In the genomic region with DNA sequence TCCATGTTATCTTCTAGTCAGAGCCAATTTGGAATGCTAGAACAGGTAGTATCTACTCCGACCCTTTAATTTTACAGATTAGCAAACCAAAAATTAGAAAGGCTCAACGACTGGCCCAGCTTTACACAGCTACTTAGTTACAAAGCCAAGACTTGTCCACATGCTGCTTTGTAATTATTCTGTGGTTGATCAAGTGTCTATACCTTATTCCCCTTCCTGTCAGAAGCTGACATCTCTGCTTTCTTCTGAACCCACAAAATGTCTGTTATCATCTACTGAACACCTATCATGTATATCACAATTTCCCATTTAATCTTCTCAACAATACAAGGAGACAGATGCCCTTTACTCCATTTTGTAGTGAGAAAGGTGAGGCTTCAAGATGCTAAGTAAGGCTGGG, we compare ENCODE assay signal across 24 cellular contexts.
"Had no signal": no experiment of that assay in that cellular context is flagged by ENCODE, and none has a peak within 500 bp of the region (broad histone marks: within the 10 kb centered on the region; RNA-seq: fewer than 3 reads in every experiment).

No MANE protein-coding gene starts in this region.

- H3K27ac Mint-ChIP-seq: activated CD4-positive, alpha-beta memory T cell treated with anti-CD3 and anti-CD28 coated beads, Interleukin-2, amount 10 ng/mL, durations not matched to agents 7 days and 5 days; activated CD4-positive, alpha-beta T cell treated with anti-CD3 and anti-CD28 coated beads, Interleukin-2, amount 10 ng/mL, durations not matched to agents 7 days and 5 days; activated naive CD4-positive, alpha-beta T cell treated with anti-CD3 and anti-CD28 coated beads for 36 hours; activated naive CD8-positive, alpha-beta T cell treated with anti-CD3 and anti-CD28 coated beads, Interleukin-2, amount 10 ng/mL, durations not matched to agents 7 days and 5 days; activated T-helper 17 cell treated with anti-CD3 and anti-CD28 coated beads, Interleukin-2, amount 50 U/mL, for 72 hours had no signal

- H3K4me3 Mint-ChIP-seq: activated CD4-positive, alpha-beta memory T cell treated with anti-CD3 and anti-CD28 coated beads, Interleukin-2, amount 10 ng/mL, durations not matched to agents 7 days and 5 days; activated CD4-positive, alpha-beta T cell treated with anti-CD3 and anti-CD28 coated beads, Interleukin-2, amount 10 ng/mL, durations not matched to agents 7 days and 5 days; activated naive CD4-positive, alpha-beta T cell treated with anti-CD3 and anti-CD28 coated beads for 36 hours; activated naive CD8-positive, alpha-beta T cell treated with anti-CD3 and anti-CD28 coated beads, Interleukin-2, amount 10 ng/mL, durations not matched to agents 7 days and 5 days; activated T-helper 17 cell treated with anti-CD3 and anti-CD28 coated beads, Interleukin-2, amount 50 U/mL, for 72 hours had no signal

- H3K27me3 Mint-ChIP-seq: activated T-helper 17 cell treated with anti-CD3 and anti-CD28 coated beads, Interleukin-2, amount 50 U/mL, for 72 hours had no signal

- ATAC-seq: activated T-helper 17 cell treated with anti-CD3 and anti-CD28 coated beads, Interleukin-2, amount 50 U/mL, for 72 hours; PC-3 had no signal

- H3K36me3 Mint-ChIP-seq: activated naive CD8-positive, alpha-beta T cell treated with anti-CD3 and anti-CD28 coated beads, Interleukin-2, amount 10 ng/mL, durations not matched to agents 7 days and 5 days had no signal

- DNase-seq: activated CD4-positive, alpha-beta memory T cell treated with anti-CD3 and anti-CD28 coated beads, Interleukin-2, amount 10 ng/mL, durations not matched to agents 7 days and 5 days; activated CD4-positive, alpha-beta T cell treated with anti-CD3 and anti-CD28 coated beads, Interleukin-2, amount 10 ng/mL, durations not matched to agents 7 days and 5 days; activated CD4-positive, CD25-positive, alpha-beta regulatory T cell; activated gamma-delta T cell; activated naive CD4-positive, alpha-beta T cell treated with anti-CD3 and anti-CD28 coated beads for 36 hours; activated naive CD8-positive, alpha-beta T cell treated with anti-CD3 and anti-CD28 coated beads, Interleukin-2, amount 10 ng/mL, durations not matched to agents 7 days and 5 days; activated T-cell treated with anti-CD3 and anti-CD28 coated beads for 4 hours; activated T-cell treated with anti-CD3 and anti-CD28 coated beads, Interleukin-2, amount 50 U/mL, for 48 hours; adrenal gland; anterior cingulate cortex; caudate nucleus; MG63; MV-4-11; NCI-H1092 treated with DMSO at 0.1 percent for 48 hours; NCI-H1417 treated with DMSO at 0.1 percent for 48 hours; NCI-H1694; NCI-H2029 treated with DMSO at 0.1 percent for 48 hours; NCI-H510A treated with DMSO at 0.1 percent for 48 hours; NCI-H69; NK-92 treated with Interleukin-12 subunit alpha and Interleukin-12 subunit beta, amount 100 ng/mL, for 24 hours; PC-3; SHP77 treated with DMSO at 0.1 percent for 48 hours; T1000 had no signal

- H3K9me3 Mint-ChIP-seq: activated CD4-positive, alpha-beta memory T cell treated with anti-CD3 and anti-CD28 coated beads, Interleukin-2, amount 10 ng/mL, durations not matched to agents 7 days and 5 days; activated CD4-positive, alpha-beta T cell treated with anti-CD3 and anti-CD28 coated beads, Interleukin-2, amount 10 ng/mL, durations not matched to agents 7 days and 5 days; activated naive CD4-positive, alpha-beta T cell treated with anti-CD3 and anti-CD28 coated beads for 36 hours; activated naive CD8-positive, alpha-beta T cell treated with anti-CD3 and anti-CD28 coated beads, Interleukin-2, amount 10 ng/mL, durations not matched to agents 7 days and 5 days; activated T-helper 17 cell treated with anti-CD3 and anti-CD28 coated beads, Interleukin-2, amount 50 U/mL, for 72 hours had no signal
